ENCODE assay signal across 11 cellular contexts in the genomic region with DNA sequence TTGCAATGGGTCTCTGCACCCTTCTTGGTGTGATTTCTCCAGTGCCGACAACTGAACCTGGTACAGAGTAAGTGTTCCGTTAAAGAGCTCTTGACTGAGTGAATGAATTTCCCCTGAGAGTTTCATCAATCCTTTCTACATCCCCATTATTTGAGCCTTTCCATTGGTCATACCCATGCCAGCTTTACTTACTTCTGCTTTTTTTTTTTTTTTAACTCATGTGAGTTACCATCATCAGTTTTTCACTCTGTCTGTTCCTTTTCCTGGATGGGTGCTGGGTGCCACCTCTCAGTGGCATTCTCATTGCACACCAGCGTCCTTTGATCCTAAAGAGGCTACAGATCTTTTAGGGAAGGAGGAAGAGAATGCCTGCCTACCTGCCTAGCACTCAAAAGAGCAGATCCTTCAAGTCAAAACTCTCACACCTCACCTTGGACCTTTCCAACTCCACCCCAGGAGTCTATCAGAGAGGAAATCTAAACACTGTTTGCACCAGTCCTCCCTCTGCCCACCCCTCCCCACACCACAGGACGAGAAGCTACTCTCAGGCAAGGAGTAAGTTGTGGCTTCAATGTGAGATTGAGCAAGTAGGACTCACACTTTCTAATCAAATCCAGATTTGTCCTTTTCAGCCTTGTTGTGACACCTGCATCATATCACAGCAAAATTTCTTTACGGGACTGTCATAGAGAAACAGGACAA. TPM values are rescaled to one million over a fixed set of nuclear protein-coding genes. Genes with fewer than 3 reads are reported as not detected.
A peak's percentile ranks its signal among the peaks of the same experiment; 100 is the strongest.
DNase-seq lines count a peak whose midpoint lies in the region; ATAC-seq and TF ChIP-seq lines count a peak whose summit lies in the region.
"Had no signal": no experiment of that assay in that cellular context is flagged by ENCODE, and none has a peak within 500 bp of the region (broad histone marks: within the 10 kb centered on the region; RNA-seq: fewer than 3 reads in every experiment).

No MANE protein-coding gene starts in this region.

- DNase-seq in NK-92 treated with Interleukin-12 subunit alpha and Interleukin-12 subunit beta, amount 100 ng/mL, for 24 hours (lab: John Stamatoyannopoulos, UW), result peak; percentile 34
- DNase-seq in NK-92 (lab: John Stamatoyannopoulos, UW; ENCODE audit: unreplicated experiment) (no peak), NOMO-1 treated with DMSO at 0.1 percent for 48 hours (lab: John Stamatoyannopoulos, UW; ENCODE audit: unreplicated experiment) (peak; percentile 96), glutamatergic neuron (no peak), nephron progenitor cell (no peak), NCI-H1436 (lab: John Stamatoyannopoulos, UW) (no peak)
- DNase-seq: ACHN; nucleus accumbens; stimulated activated CD4-positive, alpha-beta T cell treated with anti-CD3 and anti-CD28 coated beads, Interleukin-4, amount 100 ng/mL, for 1 hour had no signal

- peak; percentile 85 for ATAC-seq in stimulated activated memory B cell treated with anti-CD40 and anti-IgM and Interleukin-4, amounts not matched to agents 10 μg/mL and 1 μg/mL and 100 μg/mL, for 72 hours
- ATAC-seq in HG03378 (IDR thresholded peaks at IDR 0.05; ENCODE audit: unreplicated experiment), result no peak

- H3K9me3 Mint-ChIP-seq in glutamatergic neuron (ENCODE audit: unreplicated experiment) (peaks cover 11% of the 10 kb centered on the region), nephron progenitor cell (no peaks in the 10 kb centered on the region)
- H3K9me3 Mint-ChIP-seq in stimulated activated memory B cell treated with anti-CD40 and anti-IgM and Interleukin-4, amounts not matched to agents 10 μg/mL and 1 μg/mL and 100 μg/mL, for 72 hours, result no peaks in the 10 kb centered on the region

- H3K36me3 Mint-ChIP-seq in glutamatergic neuron (ENCODE audit: unreplicated experiment) (no peaks in the 10 kb centered on the region), nephron progenitor cell (ENCODE audit: low read depth) (no peaks in the 10 kb centered on the region)
- H3K36me3 Mint-ChIP-seq in stimulated activated memory B cell treated with anti-CD40 and anti-IgM and Interleukin-4, amounts not matched to agents 10 μg/mL and 1 μg/mL and 100 μg/mL, for 72 hours, result no peaks in the 10 kb centered on the region

- H3K27me3 Mint-ChIP-seq in glutamatergic neuron (ENCODE audit: unreplicated experiment) (peaks cover 1% of the 10 kb centered on the region), nephron progenitor cell (ENCODE audit: low read depth, poor library complexity) (peaks cover 12% of the 10 kb centered on the region)
- H3K27me3 Mint-ChIP-seq in stimulated activated memory B cell treated with anti-CD40 and anti-IgM and Interleukin-4, amounts not matched to agents 10 μg/mL and 1 μg/mL and 100 μg/mL, for 72 hours, result no peaks in the 10 kb centered on the region

- no peak overlapping the region for H3K27ac Mint-ChIP-seq in glutamatergic neuron (ENCODE audit: unreplicated experiment)
- peak overlapping the region; percentile 69 for H3K27ac Mint-ChIP-seq in stimulated activated memory B cell treated with anti-CD40 and anti-IgM and Interleukin-4, amounts not matched to agents 10 μg/mL and 1 μg/mL and 100 μg/mL, for 72 hours
- no peak overlapping the region for H3K27ac Mint-ChIP-seq in nephron progenitor cell

- H3K4me3 Mint-ChIP-seq in glutamatergic neuron (ENCODE audit: unreplicated experiment) (peak overlapping the region; percentile 33), nephron progenitor cell (no peak overlapping the region)
- H3K4me3 Mint-ChIP-seq in stimulated activated memory B cell treated with anti-CD40 and anti-IgM and Interleukin-4, amounts not matched to agents 10 μg/mL and 1 μg/mL and 100 μg/mL, for 72 hours, result peak overlapping the region; percentile 54

- H3K4me1 Mint-ChIP-seq in glutamatergic neuron (ENCODE audit: low read depth, unreplicated experiment) (peaks cover 18% of the 10 kb centered on the region), nephron progenitor cell (peaks cover 26% of the 10 kb centered on the region)
- H3K4me1 Mint-ChIP-seq in stimulated activated memory B cell treated with anti-CD40 and anti-IgM and Interleukin-4, amounts not matched to agents 10 μg/mL and 1 μg/mL and 100 μg/mL, for 72 hours, result peaks cover 45% of the 10 kb centered on the region

- TF ChIP-seq CTCF in glutamatergic neuron (IDR thresholded peaks at IDR 0.05; ENCODE audit: partially characterized antibody, unreplicated experiment), result no peak
- TF ChIP-seq CTCF in nephron progenitor cell (IDR thresholded peaks at IDR 0.05), result no peak

RNA-seq across cellular contexts. Expression of a gene that starts 13.1 kb away (rescaled TPM):
- 50.9 TPM for total RNA-seq in glutamatergic neuron (ENCODE audit: unreplicated experiment)

Comparison
In these comparisons a context has a peak if more than half of its experiments do, and no peak if none do; other contexts are left out.
1. DNase-seq: peak in NK-92 treated with Interleukin-12 subunit alpha and Interleukin-12 subunit beta, amount 100 ng/mL, for 24 hours (single experiment) and NOMO-1 treated with DMSO at 0.1 percent for 48 hours (single experiment); none in NK-92 (single experiment), glutamatergic neuron (single experiment), nephron progenitor cell (single experiment) and NCI-H1436 (single experiment).